1 cellular context compared by ENCODE assay signal in genomic region chr13:39935155-39935554, GRCh38.
TF ChIP-seq lines count a peak whose summit lies in the region.

No MANE protein-coding gene starts in this region.

TF ChIP-seq in HEK293, 187 proteins besides CTCF, POLR2A, EP300 and RAD21 (continued from another document):
- TF ChIP-seq SP3 (tag by site-specific recombination; IDR thresholded peaks at IDR 0.05) (no peak), ZNF148 (tag by site-specific recombination; IDR thresholded peaks at IDR 0.05; ENCODE audit: borderline replicate concordance) (no peak)
